In the genomic region with DNA sequence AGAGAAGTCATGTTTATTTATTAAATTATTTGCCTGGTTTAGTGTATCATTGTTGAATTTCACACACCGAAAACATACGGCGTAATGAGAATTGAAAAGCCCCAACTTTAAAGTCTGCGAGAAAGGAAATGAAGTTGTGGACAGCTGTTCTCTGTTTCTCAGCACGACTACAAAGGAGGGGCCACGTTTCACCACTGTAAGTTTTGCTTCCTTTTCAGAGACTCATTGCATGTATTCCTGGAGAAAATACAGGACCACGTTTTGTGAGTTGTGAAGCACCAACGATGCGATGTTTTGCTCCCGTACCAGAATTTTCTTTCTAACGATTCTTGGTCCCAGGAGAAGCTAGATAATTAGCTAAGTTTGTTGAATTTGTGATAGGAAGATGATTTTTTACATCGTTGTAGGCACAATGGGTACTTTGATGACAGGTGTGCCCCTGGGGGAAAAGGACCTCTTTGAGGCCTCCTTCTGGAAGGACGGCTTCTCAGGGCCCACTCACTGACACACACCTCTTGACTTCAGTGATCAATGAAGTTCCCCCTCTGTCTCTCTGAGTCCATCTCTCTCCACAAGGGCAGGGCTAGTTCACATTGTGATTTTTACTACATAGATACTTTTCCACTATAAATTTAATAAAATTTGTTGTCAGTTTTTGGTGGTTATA, we compare ENCODE assay signal across 1 cellular context.
TF ChIP-seq lines count a peak whose summit lies in the region.

No MANE protein-coding gene starts in this region.

TF ChIP-seq in GM12878, 131 proteins besides CTCF, POLR2A, EP300 and RAD21 (continued from another document and continues in another):
- TF ChIP-seq, protein P1, sequence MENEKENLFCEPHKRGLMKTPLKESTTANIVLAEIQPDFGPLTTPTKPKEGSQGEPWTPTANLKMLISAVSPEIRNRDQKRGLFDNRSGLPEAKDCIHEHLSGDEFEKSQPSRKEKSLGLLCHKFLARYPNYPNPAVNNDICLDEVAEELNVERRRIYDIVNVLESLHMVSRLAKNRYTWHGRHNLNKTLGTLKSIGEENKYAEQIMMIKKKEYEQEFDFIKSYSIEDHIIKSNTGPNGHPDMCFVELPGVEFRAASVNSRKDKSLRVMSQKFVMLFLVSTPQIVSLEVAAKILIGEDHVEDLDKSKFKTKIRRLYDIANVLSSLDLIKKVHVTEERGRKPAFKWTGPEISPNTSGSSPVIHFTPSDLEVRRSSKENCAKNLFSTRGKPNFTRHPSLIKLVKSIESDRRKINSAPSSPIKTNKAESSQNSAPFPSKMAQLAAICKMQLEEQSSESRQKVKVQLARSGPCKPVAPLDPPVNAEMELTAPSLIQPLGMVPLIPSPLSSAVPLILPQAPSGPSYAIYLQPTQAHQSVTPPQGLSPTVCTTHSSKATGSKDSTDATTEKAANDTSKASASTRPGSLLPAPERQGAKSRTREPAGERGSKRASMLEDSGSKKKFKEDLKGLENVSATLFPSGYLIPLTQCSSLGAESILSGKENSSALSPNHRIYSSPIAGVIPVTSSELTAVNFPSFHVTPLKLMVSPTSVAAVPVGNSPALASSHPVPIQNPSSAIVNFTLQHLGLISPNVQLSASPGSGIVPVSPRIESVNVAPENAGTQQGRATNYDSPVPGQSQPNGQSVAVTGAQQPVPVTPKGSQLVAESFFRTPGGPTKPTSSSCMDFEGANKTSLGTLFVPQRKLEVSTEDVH (IDR thresholded peaks at IDR 0.05; ENCODE audit: low read depth, partially characterized antibody): no peak
- peak; percentile 43; the same call in 1 of the 2 replicates for TF ChIP-seq SPI1 (IDR thresholded peaks at IDR 0.05; ENCODE audit: borderline replicate concordance, insufficient read depth, low read depth, low read length)
- TF ChIP-seq ZBED1 (IDR thresholded peaks at IDR 0.05; ENCODE audit: borderline replicate concordance): peak; percentile 81
- peak; percentile 55 to 73; a peak in 3 of 4 replicates for TF ChIP-seq IKZF2 (IDR thresholded peaks at IDR 0.05)
- TF ChIP-seq, protein P2, sequence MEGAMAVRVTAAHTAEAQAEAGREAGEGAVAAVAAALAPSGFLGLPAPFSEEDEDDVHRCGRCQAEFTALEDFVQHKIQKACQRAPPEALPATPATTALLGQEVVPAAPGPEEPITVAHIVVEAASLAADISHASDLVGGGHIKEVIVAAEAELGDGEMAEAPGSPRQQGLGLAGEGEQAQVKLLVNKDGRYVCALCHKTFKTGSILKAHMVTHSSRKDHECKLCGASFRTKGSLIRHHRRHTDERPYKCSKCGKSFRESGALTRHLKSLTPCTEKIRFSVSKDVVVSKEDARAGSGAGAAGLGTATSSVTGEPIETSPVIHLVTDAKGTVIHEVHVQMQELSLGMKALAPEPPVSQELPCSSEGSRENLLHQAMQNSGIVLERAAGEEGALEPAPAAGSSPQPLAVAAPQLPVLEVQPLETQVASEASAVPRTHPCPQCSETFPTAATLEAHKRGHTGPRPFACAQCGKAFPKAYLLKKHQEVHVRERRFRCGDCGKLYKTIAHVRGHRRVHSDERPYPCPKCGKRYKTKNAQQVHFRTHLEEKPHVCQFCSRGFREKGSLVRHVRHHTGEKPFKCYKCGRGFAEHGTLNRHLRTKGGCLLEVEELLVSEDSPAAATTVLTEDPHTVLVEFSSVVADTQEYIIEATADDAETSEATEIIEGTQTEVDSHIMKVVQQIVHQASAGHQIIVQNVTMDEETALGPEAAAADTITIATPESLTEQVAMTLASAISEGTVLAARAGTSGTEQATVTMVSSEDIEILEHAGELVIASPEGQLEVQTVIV (IDR thresholded peaks at IDR 0.05; ENCODE audit: borderline replicate concordance, partially characterized antibody): no peak
- TF ChIP-seq EGR1 (IDR thresholded peaks at IDR 0.05; ENCODE audit: borderline replicate concordance in 1 of 2, low read depth in 2 of 2, low read length in 2 of 2): peak in 1 of 2 experiments; percentile 61; a peak in 1 of 3 replicates
- no peak for TF ChIP-seq STAT3 (IDR thresholded peaks at IDR 0.05; ENCODE audit: low read depth, low read length)
- TF ChIP-seq, protein P3, sequence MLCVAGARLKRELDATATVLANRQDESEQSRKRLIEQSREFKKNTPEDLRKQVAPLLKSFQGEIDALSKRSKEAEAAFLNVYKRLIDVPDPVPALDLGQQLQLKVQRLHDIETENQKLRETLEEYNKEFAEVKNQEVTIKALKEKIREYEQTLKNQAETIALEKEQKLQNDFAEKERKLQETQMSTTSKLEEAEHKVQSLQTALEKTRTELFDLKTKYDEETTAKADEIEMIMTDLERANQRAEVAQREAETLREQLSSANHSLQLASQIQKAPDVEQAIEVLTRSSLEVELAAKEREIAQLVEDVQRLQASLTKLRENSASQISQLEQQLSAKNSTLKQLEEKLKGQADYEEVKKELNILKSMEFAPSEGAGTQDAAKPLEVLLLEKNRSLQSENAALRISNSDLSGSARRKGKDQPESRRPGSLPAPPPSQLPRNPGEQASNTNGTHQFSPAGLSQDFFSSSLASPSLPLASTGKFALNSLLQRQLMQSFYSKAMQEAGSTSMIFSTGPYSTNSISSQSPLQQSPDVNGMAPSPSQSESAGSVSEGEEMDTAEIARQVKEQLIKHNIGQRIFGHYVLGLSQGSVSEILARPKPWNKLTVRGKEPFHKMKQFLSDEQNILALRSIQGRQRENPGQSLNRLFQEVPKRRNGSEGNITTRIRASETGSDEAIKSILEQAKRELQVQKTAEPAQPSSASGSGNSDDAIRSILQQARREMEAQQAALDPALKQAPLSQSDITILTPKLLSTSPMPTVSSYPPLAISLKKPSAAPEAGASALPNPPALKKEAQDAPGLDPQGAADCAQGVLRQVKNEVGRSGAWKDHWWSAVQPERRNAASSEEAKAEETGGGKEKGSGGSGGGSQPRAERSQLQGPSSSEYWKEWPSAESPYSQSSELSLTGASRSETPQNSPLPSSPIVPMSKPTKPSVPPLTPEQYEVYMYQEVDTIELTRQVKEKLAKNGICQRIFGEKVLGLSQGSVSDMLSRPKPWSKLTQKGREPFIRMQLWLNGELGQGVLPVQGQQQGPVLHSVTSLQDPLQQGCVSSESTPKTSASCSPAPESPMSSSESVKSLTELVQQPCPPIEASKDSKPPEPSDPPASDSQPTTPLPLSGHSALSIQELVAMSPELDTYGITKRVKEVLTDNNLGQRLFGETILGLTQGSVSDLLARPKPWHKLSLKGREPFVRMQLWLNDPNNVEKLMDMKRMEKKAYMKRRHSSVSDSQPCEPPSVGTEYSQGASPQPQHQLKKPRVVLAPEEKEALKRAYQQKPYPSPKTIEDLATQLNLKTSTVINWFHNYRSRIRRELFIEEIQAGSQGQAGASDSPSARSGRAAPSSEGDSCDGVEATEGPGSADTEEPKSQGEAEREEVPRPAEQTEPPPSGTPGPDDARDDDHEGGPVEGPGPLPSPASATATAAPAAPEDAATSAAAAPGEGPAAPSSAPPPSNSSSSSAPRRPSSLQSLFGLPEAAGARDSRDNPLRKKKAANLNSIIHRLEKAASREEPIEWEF (IDR thresholded peaks at IDR 0.05; ENCODE audit: insufficient replicate concordance, low read depth, low read length): peak; percentile 89
- no peak for TF ChIP-seq DPF2 (IDR thresholded peaks at IDR 0.05)
- no peak for TF ChIP-seq FOS (IDR thresholded peaks at IDR 0.05; ENCODE audit: borderline replicate concordance, extremely low read depth, insufficient read length)
- TF ChIP-seq BRCA1 (IDR thresholded peaks at IDR 0.05; ENCODE audit: low read depth, low read length): no peak
- no peak for TF ChIP-seq CBFB (IDR thresholded peaks at IDR 0.05; ENCODE audit: low read depth)
- no peak for TF ChIP-seq SUZ12 (IDR thresholded peaks at IDR 0.05; ENCODE audit: unreplicated experiment)
- TF ChIP-seq, protein P4, sequence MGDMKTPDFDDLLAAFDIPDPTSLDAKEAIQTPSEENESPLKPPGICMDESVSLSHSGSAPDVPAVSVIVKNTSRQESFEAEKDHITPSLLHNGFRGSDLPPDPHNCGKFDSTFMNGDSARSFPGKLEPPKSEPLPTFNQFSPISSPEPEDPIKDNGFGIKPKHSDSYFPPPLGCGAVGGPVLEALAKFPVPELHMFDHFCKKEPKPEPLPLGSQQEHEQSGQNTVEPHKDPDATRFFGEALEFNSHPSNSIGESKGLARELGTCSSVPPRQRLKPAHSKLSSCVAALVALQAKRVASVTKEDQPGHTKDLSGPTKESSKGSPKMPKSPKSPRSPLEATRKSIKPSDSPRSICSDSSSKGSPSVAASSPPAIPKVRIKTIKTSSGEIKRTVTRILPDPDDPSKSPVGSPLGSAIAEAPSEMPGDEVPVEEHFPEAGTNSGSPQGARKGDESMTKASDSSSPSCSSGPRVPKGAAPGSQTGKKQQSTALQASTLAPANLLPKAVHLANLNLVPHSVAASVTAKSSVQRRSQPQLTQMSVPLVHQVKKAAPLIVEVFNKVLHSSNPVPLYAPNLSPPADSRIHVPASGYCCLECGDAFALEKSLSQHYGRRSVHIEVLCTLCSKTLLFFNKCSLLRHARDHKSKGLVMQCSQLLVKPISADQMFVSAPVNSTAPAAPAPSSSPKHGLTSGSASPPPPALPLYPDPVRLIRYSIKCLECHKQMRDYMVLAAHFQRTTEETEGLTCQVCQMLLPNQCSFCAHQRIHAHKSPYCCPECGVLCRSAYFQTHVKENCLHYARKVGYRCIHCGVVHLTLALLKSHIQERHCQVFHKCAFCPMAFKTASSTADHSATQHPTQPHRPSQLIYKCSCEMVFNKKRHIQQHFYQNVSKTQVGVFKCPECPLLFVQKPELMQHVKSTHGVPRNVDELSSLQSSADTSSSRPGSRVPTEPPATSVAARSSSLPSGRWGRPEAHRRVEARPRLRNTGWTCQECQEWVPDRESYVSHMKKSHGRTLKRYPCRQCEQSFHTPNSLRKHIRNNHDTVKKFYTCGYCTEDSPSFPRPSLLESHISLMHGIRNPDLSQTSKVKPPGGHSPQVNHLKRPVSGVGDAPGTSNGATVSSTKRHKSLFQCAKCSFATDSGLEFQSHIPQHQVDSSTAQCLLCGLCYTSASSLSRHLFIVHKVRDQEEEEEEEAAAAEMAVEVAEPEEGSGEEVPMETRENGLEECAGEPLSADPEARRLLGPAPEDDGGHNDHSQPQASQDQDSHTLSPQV (IDR thresholded peaks at IDR 0.05): peak; percentile 51; the same call in 1 of the 2 replicates
- TF ChIP-seq ASH2L (IDR thresholded peaks at IDR 0.05; ENCODE audit: borderline replicate concordance, low read depth): no peak
- no peak for TF ChIP-seq SMAD5 (IDR thresholded peaks at IDR 0.05; ENCODE audit: low read depth)
- TF ChIP-seq, protein P5, sequence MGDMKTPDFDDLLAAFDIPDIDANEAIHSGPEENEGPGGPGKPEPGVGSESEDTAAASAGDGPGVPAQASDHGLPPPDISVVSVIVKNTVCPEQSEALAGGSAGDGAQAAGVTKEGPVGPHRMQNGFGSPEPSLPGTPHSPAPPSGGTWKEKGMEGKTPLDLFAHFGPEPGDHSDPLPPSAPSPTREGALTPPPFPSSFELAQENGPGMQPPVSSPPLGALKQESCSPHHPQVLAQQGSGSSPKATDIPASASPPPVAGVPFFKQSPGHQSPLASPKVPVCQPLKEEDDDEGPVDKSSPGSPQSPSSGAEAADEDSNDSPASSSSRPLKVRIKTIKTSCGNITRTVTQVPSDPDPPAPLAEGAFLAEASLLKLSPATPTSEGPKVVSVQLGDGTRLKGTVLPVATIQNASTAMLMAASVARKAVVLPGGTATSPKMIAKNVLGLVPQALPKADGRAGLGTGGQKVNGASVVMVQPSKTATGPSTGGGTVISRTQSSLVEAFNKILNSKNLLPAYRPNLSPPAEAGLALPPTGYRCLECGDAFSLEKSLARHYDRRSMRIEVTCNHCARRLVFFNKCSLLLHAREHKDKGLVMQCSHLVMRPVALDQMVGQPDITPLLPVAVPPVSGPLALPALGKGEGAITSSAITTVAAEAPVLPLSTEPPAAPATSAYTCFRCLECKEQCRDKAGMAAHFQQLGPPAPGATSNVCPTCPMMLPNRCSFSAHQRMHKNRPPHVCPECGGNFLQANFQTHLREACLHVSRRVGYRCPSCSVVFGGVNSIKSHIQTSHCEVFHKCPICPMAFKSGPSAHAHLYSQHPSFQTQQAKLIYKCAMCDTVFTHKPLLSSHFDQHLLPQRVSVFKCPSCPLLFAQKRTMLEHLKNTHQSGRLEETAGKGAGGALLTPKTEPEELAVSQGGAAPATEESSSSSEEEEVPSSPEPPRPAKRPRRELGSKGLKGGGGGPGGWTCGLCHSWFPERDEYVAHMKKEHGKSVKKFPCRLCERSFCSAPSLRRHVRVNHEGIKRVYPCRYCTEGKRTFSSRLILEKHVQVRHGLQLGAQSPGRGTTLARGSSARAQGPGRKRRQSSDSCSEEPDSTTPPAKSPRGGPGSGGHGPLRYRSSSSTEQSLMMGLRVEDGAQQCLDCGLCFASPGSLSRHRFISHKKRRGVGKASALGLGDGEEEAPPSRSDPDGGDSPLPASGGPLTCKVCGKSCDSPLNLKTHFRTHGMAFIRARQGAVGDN (IDR thresholded peaks at IDR 0.05): peak; percentile 98
- TF ChIP-seq RCOR1 (conservative IDR thresholded peaks at IDR 0.05; ENCODE audit: low read depth, low read length): no peak
- peak; percentile 18; the same call in 1 of the 2 replicates for TF ChIP-seq TCF7 (IDR thresholded peaks at IDR 0.05; ENCODE audit: borderline replicate concordance)
- TF ChIP-seq WRNIP1 (IDR thresholded peaks at IDR 0.05; ENCODE audit: borderline replicate concordance, low read depth, low read length): 0 out of 2 replicates have a peak, but pooled peaks have one; percentile 35
- TF ChIP-seq, protein P6, sequence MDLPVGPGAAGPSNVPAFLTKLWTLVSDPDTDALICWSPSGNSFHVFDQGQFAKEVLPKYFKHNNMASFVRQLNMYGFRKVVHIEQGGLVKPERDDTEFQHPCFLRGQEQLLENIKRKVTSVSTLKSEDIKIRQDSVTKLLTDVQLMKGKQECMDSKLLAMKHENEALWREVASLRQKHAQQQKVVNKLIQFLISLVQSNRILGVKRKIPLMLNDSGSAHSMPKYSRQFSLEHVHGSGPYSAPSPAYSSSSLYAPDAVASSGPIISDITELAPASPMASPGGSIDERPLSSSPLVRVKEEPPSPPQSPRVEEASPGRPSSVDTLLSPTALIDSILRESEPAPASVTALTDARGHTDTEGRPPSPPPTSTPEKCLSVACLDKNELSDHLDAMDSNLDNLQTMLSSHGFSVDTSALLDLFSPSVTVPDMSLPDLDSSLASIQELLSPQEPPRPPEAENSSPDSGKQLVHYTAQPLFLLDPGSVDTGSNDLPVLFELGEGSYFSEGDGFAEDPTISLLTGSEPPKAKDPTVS (IDR thresholded peaks at IDR 0.05; ENCODE audit: low read depth, low read length): no peak
- TF ChIP-seq POLR2AphosphoS5 (IDR thresholded peaks at IDR 0.05; ENCODE audit: low read length): no peak; the same call in 1 of the 2 replicates
- no peak for TF ChIP-seq MYB (IDR thresholded peaks at IDR 0.05; ENCODE audit: borderline replicate concordance, low read depth, low read length)
- TF ChIP-seq ZNF207 (IDR thresholded peaks at IDR 0.05; ENCODE audit: borderline replicate concordance): no peak
- TF ChIP-seq FOXM1 (IDR thresholded peaks at IDR 0.05; ENCODE audit: low read depth, low read length): peak; percentile 60; the same call in 1 of the 2 replicates
- TF ChIP-seq, protein P7, sequence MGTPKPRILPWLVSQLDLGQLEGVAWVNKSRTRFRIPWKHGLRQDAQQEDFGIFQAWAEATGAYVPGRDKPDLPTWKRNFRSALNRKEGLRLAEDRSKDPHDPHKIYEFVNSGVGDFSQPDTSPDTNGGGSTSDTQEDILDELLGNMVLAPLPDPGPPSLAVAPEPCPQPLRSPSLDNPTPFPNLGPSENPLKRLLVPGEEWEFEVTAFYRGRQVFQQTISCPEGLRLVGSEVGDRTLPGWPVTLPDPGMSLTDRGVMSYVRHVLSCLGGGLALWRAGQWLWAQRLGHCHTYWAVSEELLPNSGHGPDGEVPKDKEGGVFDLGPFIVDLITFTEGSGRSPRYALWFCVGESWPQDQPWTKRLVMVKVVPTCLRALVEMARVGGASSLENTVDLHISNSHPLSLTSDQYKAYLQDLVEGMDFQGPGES (IDR thresholded peaks at IDR 0.05): no peak
- no peak; the same call in 1 of the 2 replicates for TF ChIP-seq RB1 (IDR thresholded peaks at IDR 0.05; ENCODE audit: borderline replicate concordance)
- TF ChIP-seq RFX5 (IDR thresholded peaks at IDR 0.05; ENCODE audit: low read depth, low read length): no peak
- TF ChIP-seq KLF5 (IDR thresholded peaks at IDR 0.05; ENCODE audit: partially characterized antibody): no peak
- peak; percentile 90 for TF ChIP-seq TCF12 (IDR thresholded peaks at IDR 0.05; ENCODE audit: low read depth, low read length)
